In the genomic region with DNA sequence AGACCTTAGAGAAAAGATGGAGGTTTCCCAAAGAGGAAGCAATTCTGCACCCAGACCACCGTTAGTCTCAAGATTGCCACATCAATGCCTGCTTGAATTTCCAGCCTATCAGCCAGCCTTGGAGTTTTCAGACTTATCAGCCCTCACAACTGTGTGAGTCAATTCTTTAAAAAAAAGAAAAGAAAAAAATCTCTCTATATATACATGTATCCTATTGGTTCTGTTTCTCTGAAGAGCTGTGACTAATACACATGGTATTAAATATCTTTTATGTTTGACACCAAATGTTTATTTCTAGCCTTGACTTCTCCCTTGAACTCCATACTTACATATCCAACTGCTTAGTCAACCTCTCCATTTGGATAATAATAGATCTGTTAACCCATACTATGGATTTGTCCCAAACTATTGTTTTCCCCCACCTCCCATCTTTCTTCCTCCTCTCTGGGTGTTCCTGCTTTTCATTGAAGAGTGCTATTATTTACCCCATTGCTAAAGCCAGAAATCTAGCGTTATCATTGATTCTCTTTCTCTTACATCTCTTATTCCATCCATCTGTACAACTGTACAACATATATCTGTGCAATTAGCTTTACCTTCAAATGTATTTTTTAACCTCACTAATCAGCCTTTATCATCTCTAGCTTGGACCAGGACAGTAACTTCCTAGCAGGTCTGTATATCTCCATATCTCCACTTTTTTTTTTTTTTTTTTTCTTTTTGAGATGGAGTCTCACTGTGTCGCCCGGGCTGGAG, we compare ENCODE assay signal across 1 cellular context.
TF ChIP-seq lines count a peak whose summit lies in the region.

No MANE protein-coding gene starts in this region.

TF ChIP-seq in IMR-90, 13 proteins besides CTCF, POLR2A, EP300 and RAD21:
- TF ChIP-seq FOS (IDR thresholded peaks at IDR 0.05; ENCODE audit: low read depth, low read length) (peak; percentile 86), RFX5 (IDR thresholded peaks at IDR 0.05; ENCODE audit: low read depth, low read length) (no peak), CEBPB (IDR thresholded peaks at IDR 0.05; ENCODE audit: low read depth, low read length) (peak; percentile 98), USF2 (IDR thresholded peaks at IDR 0.05; ENCODE audit: low read depth, low read length) (no peak), SMC3 (IDR thresholded peaks at IDR 0.05; ENCODE audit: low read depth, low read length) (no peak), RCOR1 (IDR thresholded peaks at IDR 0.05; ENCODE audit: insufficient replicate concordance, low read length) (peak; percentile 99), CHD1 (IDR thresholded peaks at IDR 0.05; ENCODE audit: low read depth, low read length) (no peak), BHLHE40 (IDR thresholded peaks at IDR 0.05; ENCODE audit: low read depth, low read length) (no peak), MXI1 (IDR thresholded peaks at IDR 0.05; ENCODE audit: borderline replicate concordance, low read depth, low read length) (0 out of 2 replicates have a peak, but pooled peaks have one; percentile 8)
TF ChIP-seq in IMR-90: peak in this region for 4.
